8 cellular contexts compared by ENCODE assay signal in genomic region chr13:25300861-25301346, GRCh38. TPM values are rescaled to one million over a fixed set of nuclear protein-coding genes. Genes with fewer than 3 reads are reported as not detected.
DNase-seq lines count a peak whose midpoint lies in the region; ATAC-seq and TF ChIP-seq lines count a peak whose summit lies in the region.

No MANE protein-coding gene starts in this region.

- H3K36me3 Mint-ChIP-seq in T-cell, result peaks cover 7% of the 10 kb centered on the region

- H3K4me1 ChIP-seq in ectodermal cell (ENCODE audit: control insufficient read depth, insufficient read depth, low read length) (peaks cover 2% of the 10 kb centered on the region), mucosa of descending colon (ENCODE audit: low read depth) (peaks cover 9% of the 10 kb centered on the region), tibial nerve (peaks cover 0 to 30% (median 5%) of the 10 kb centered on the region in 4 donors)

- no peak for TF ChIP-seq CTCF in mucosa of descending colon (IDR thresholded peaks at IDR 0.05)
- TF ChIP-seq CTCF in tibial nerve (IDR thresholded peaks at IDR 0.05), result no peak

- CTCF ChIA-PET in T-cell (lab: Charles Lee), result interaction anchor here in 1 of 2 donors (1.0 kb wide), 1 partner anchor 13 kb away, joined by 3 read pairs; no protein-coding TSS in a partner anchor

- H3K4me3 Mint-ChIP-seq in T-cell, result peak overlapping the region; percentile 88 to 91 (median 89)

- H3K27ac ChIP-seq in ectodermal cell (ENCODE audit: insufficient read depth, low read depth, low read length, poor library complexity, severe bottlenecking) (no peak overlapping the region), tibial nerve (peak overlapping the region; percentile 79 to 95 (median 90))

- ATAC-seq in GM18502 (IDR thresholded peaks at IDR 0.05; ENCODE audit: poor library complexity, unreplicated experiment), result peak; percentile 10
- ATAC-seq in HG02798 (IDR thresholded peaks at IDR 0.05; ENCODE audit: poor library complexity, unreplicated experiment), result peak; percentile 28
- ATAC-seq in T-cell (replicated peaks in 1 of 4), result peak; percentile 11 to 28 (median 24)
- ATAC-seq in mucosa of descending colon, result peak; percentile 1

- H3K9me3 Mint-ChIP-seq in T-cell, result no peaks in the 10 kb centered on the region

- no peak for TF ChIP-seq EP300 in tibial nerve (IDR thresholded peaks at IDR 0.05)

- WGBS in ectodermal cell, 2 experiments, result 91 to 95% methylated on average over 33 of the region's 33 CpGs
- WGBS in tibial nerve, 2 donors, result 19 to 27% methylated on average over 28 to 33 of the region's 33 CpGs

- POLR2A ChIA-PET in T-cell (lab: Charles Lee), result no interaction called here

- DNase-seq in T-cell, result peak in 9 of 34 experiments; percentile 3 to 22 (median 15)
- peak; percentile 37 to 67 (median 61) for DNase-seq in mucosa of descending colon
- no peak for DNase-seq in tibial nerve (ENCODE audit: low spot score in 2 of 2)
- no peak for DNase-seq in NCI-H774 (lab: John Stamatoyannopoulos, UW)
- DNase-seq in NCI-H1092 (lab: John Stamatoyannopoulos, UW), result no peak

- peaks cover 8% of the 10 kb centered on the region for H3K36me3 ChIP-seq in ectodermal cell (ENCODE audit: control insufficient read depth, insufficient read depth, low read length)
- H3K36me3 ChIP-seq in mucosa of descending colon (ENCODE audit: low read depth), result no peaks in the 10 kb centered on the region
- H3K36me3 ChIP-seq in tibial nerve, result peaks cover 0 to 9% (median 0%) of the 10 kb centered on the region in 3 donors

- peak overlapping the region; percentile 93 to 94 for H3K27ac Mint-ChIP-seq in T-cell

- H3K4me1 Mint-ChIP-seq in T-cell, result peaks cover 28 to 40% (median 36%) of the 10 kb centered on the region in 3 donors

- H3K27me3 ChIP-seq in ectodermal cell (ENCODE audit: control insufficient read depth, insufficient read depth, low read length, poor library complexity, severe bottlenecking) (peaks cover 33% of the 10 kb centered on the region), tibial nerve (no peaks in the 10 kb centered on the region)

- no peak for TF ChIP-seq POLR2A in tibial nerve (IDR thresholded peaks at IDR 0.05)

- intact Hi-C loops in mucosa of descending colon (cut with DNase I, micrococcal nuclease), result no loop called here

- peak overlapping the region; percentile 78 for H3K4me3 ChIP-seq in ectodermal cell (ENCODE audit: insufficient read depth, low read depth, low read length)
- peak overlapping the region; percentile 4 for H3K4me3 ChIP-seq in mucosa of descending colon
- peak overlapping the region; percentile 35 to 93 (median 76) for H3K4me3 ChIP-seq in tibial nerve

- H3K27me3 Mint-ChIP-seq in T-cell, result peaks cover 5 to 7% of the 10 kb centered on the region in 2 donors

- H3K9me3 ChIP-seq in ectodermal cell (ENCODE audit: control insufficient read depth, low read length) (no peaks in the 10 kb centered on the region), mucosa of descending colon (no peaks in the 10 kb centered on the region), tibial nerve (no peaks in the 10 kb centered on the region)

RNA-seq across cellular contexts. Expression of gene NUP58, which starts 0.5 kb away (rescaled TPM):
- 10 to 100 TPM; 33.2 to 59.1 (median 37.3) TPM for total RNA-seq in T-cell
- polyA plus RNA-seq in ectodermal cell (2013, experiment 1 of 4), result 59.5 TPM
- 57.6 TPM for polyA plus RNA-seq in ectodermal cell (2013, experiment 2 of 4)
- 45.5 TPM for polyA plus RNA-seq in ectodermal cell (2013, experiment 3 of 4)
- polyA plus RNA-seq in ectodermal cell (2013, experiment 4 of 4), result 49.0 TPM
- 10 to 100 TPM; 31.9 to 35.3 (median 32.8) TPM for total RNA-seq in mucosa of descending colon
- 100 to 1,000 TPM in 1 of 4 donors, 10 to 100 TPM in 3; 59.0 to 135 (median 63.1) TPM for total RNA-seq in tibial nerve

RNA-seq across cellular contexts. Expression of gene MTMR6, which starts 13.6 kb away (rescaled TPM):
- total RNA-seq in T-cell, result 10 to 100 TPM; 15.6 to 19.2 (median 16.3) TPM
- 10.3 TPM for polyA plus RNA-seq in ectodermal cell (2013, experiment 1 of 4)
- polyA plus RNA-seq in ectodermal cell (2013, experiment 2 of 4), result 11.1 TPM
- polyA plus RNA-seq in ectodermal cell (2013, experiment 3 of 4), result 10.0 TPM
- polyA plus RNA-seq in ectodermal cell (2013, experiment 4 of 4), result 11.1 TPM
- total RNA-seq in mucosa of descending colon, result 10 to 100 TPM; 10.8 to 18.5 (median 13.7) TPM
- 10 to 100 TPM; 16.5 to 19.0 (median 18.2) TPM for total RNA-seq in tibial nerve

Comparison
In these comparisons a context has a peak if more than half of its experiments do, and no peak if none do; other contexts are left out.
1. DNase-seq: peak in mucosa of descending colon (3 of 3); none in tibial nerve (0 of 2), NCI-H774 (single experiment) and NCI-H1092 (single experiment).
2. H3K4me3 ChIP-seq: peak in every context shown above with its lines; median percentile 78 in ectodermal cell; 76 in tibial nerve; 4 in mucosa of descending colon.
3. Peak in every context shown above with its lines, with median percentiles within 50 percentile points of each other: ATAC-seq.